In the genomic region with DNA sequence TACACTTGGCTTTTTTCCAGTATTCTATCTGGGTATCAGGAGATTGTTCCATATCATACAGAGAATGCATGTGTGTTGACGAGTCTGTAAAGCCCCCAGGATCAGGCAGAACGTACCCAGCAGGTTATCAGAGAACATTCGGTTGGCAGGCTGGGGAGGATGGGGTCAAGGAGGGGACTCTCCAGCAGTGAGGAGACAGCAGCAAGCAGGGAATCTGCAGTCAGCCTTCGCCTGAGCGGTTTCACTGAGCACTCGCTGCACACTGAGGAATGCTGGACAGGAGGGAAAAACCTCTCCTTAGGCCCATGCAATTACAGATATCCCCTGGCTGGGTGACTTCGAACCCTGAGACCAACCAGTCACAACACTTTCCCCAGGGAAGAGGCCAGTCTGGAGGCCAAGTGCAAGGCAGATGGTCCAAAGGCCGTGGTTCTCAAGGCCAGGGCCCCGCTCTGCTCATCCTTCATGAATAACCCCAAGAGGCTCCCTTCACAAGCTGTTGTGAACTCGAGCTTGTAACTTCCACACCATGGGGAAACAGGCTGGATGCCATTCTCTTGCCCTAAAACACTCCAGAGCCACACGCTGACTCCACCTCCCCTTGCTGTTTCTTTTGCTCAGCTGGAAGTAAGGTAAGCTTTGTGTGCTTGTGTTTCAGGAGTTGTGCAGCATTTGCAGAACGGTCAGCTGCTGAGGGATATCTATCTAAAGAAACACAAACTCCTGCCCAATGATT, we compare ENCODE assay signal across 27 cellular contexts.
A peak's percentile ranks its signal among the peaks of the same experiment; 100 is the strongest.
DNase-seq lines count a peak whose midpoint lies in the region; ATAC-seq, FAIRE-seq and TF ChIP-seq lines count a peak whose summit lies in the region.
"Had no signal": no experiment of that assay in that cellular context is flagged by ENCODE, and none has a peak within 500 bp of the region (broad histone marks: within the 10 kb centered on the region; RNA-seq: fewer than 3 reads in every experiment).

No MANE protein-coding gene starts in this region.

- TF ChIP-seq RAD21 in K562 (CRISPR knock-in tag; conservative IDR thresholded peaks at IDR 0.05 in 1 of 2, IDR thresholded peaks at IDR 0.05 in 1 of 2): no peak

- ATAC-seq in K562: peak; percentile 67
- peak; percentile 44 to 60 (median 58) for ATAC-seq in heart left ventricle
- no peak for ATAC-seq in naive thymus-derived CD8-positive, alpha-beta T cell
- peak; percentile 2 for ATAC-seq in thoracic aorta (ENCODE audit: insufficient number of reproducible peaks, low FRiP score, low read depth)
- no peak for ATAC-seq in HG03565 (IDR thresholded peaks at IDR 0.05; ENCODE audit: unreplicated experiment)
- ATAC-seq: activated naive CD4-positive, alpha-beta T cell treated with anti-CD3 and anti-CD28 coated beads, Interleukin-2, amount 50 U/mL, for 72 hours; body of pancreas; upper lobe of right lung had no signal

- no peaks in the 10 kb centered on the region for H3K9me1 ChIP-seq in K562 (ENCODE audit: control insufficient read depth, insufficient read depth, low read length)

- POLR2A ChIA-PET in K562 (lab: Yijun Ruan, JAX): interaction anchor here (0.8 kb wide), 1 partner anchor 715 kb away, joined by 3 read pairs; no protein-coding TSS in a partner anchor
- POLR2A ChIA-PET in naive thymus-derived CD8-positive, alpha-beta T cell (lab: Charles Lee): interaction anchor here (0.9 to 3.2 kb wide), 2 partner anchors 24 to 60 kb away, joined by 3 to 8 read pairs; a partner anchor contains a TSS

- H3K9me3 ChIP-seq in K562 (replicated peaks; ENCODE audit: control insufficient read depth, insufficient read depth, low read depth, low read length) (no peaks in the 10 kb centered on the region), heart left ventricle (no peaks in the 10 kb centered on the region), thoracic aorta (no peaks in the 10 kb centered on the region)
- H3K9me3 ChIP-seq: body of pancreas, Peyer's patch, prostate gland, spleen, upper lobe of right lung had no signal

- H3K27me3 ChIP-seq in K562 (ENCODE audit: control insufficient read depth in 2 of 2, insufficient read depth in 2 of 2, low read length in 2 of 2): no peaks in the 10 kb centered on the region
- H3K27me3 ChIP-seq in heart left ventricle: no peaks in the 10 kb centered on the region
- H3K27me3 ChIP-seq in thoracic aorta (replicated peaks; ENCODE audit: insufficient read depth): no peaks in the 10 kb centered on the region
- H3K27me3 ChIP-seq: body of pancreas, MG63, Peyer's patch, spleen, upper lobe of right lung had no signal

- H3K36me3 Mint-ChIP-seq in naive thymus-derived CD8-positive, alpha-beta T cell: peaks cover 11 to 52% (median 30%) of the 10 kb centered on the region in 3 donors
- peaks cover 50% of the 10 kb centered on the region for H3K36me3 Mint-ChIP-seq in T-helper 2 cell treated with Interferon-gamma antibody and Interleukin-4, amounts not matched to agents 5 μg/mL and 100 μg/mL, for 36 hours (ENCODE audit: low read depth)

- no TSS peak for BruUV-seq in K562 (replicated peaks; lab: Mats Ljungman, UMichigan)

- H3K4me3 ChIP-seq in K562: no peak overlapping the region
- H3K4me3 ChIP-seq in heart left ventricle: peak overlapping the region in 1 of 12 donors; percentile 15
- H3K4me3 ChIP-seq in thoracic aorta: peak overlapping the region; percentile 31
- H3K4me3 ChIP-seq: body of pancreas, MG63, Peyer's patch, prostate gland, spleen, upper lobe of right lung had no signal

- no peaks in the 10 kb centered on the region for H4K20me1 ChIP-seq in K562 (replicated peaks; ENCODE audit: control insufficient read depth, insufficient read depth, low read length)

- peak overlapping the region; percentile 36 for H3K4me2 ChIP-seq in K562 (ENCODE audit: insufficient read depth, low read length)

- intact Hi-C loops in K562 (cut with micrococcal nuclease) (no loop called here), heart left ventricle (cut with DNase I) (no loop called here)

- no peak for TF ChIP-seq EP300 in K562 (IDR thresholded peaks at IDR 0.05; ENCODE audit: low read length)

- H3K4me1 ChIP-seq in K562 (replicated peaks in 1 of 2; ENCODE audit: control insufficient read depth in 2 of 2, insufficient read depth in 2 of 2, low read length in 2 of 2): peaks cover 8 to 19% of the 10 kb centered on the region in 2 experiments; a peak in 4 of 5 replicates
- H3K4me1 ChIP-seq in heart left ventricle: peaks cover 0 to 39% (median 25%) of the 10 kb centered on the region in 12 donors
- peaks cover 12 to 39% of the 10 kb centered on the region in 2 donors for H3K4me1 ChIP-seq in thoracic aorta (ENCODE audit: control insufficient read depth in 1 of 2, low read depth in 2 of 2)
- H3K4me1 ChIP-seq: body of pancreas, Peyer's patch, prostate gland had no signal

- no peaks in the 10 kb centered on the region for H3K79me2 ChIP-seq in K562 (ENCODE audit: control insufficient read depth, insufficient read depth, low read length)

- in situ Hi-C loops in K562 (cut with MboI): no loop called here

- peak overlapping the region; percentile 64 for H2AFZ ChIP-seq in K562 (ENCODE audit: low read depth, low read length)

- peak in 2 of 4 experiments; percentile 47 to 58 for DNase-seq in K562 (ENCODE audit: extremely low read depth in 1 of 4, low spot score in 3 of 4)
- DNase-seq in heart left ventricle: no peak
- no peak for DNase-seq in naive thymus-derived CD8-positive, alpha-beta T cell
- no peak for DNase-seq in thoracic aorta (ENCODE audit: low spot score)
- DNase-seq in activated T-cell treated with anti-CD3 and anti-CD28 coated beads, Interleukin-2, amount 50 U/mL, for 48 hours: no peak
- no peak for DNase-seq in T-helper 2 cell treated with Interferon-gamma antibody and Interleukin-4, amounts not matched to agents 5 μg/mL and 100 μg/mL, for 36 hours (ENCODE audit: low spot score)
- DNase-seq: activated CD4-positive, alpha-beta T cell treated with anti-CD3 and anti-CD28 coated beads, Interleukin-2, amount 10 ng/mL, durations not matched to agents 24 days and 14 days; body of pancreas; cortex of kidney; GOT3; MG63; NCI-H1417 treated with DMSO at 0.1 percent for 48 hours; NCI-H510A treated with DMSO at 0.1 percent for 48 hours; nephron progenitor cell; NK-92 treated with Interleukin-12 subunit alpha and Interleukin-12 subunit beta, amount 100 ng/mL, for 24 hours; Peyer's patch; spleen; stimulated activated CD4-positive, alpha-beta T cell treated with anti-CD3 and anti-CD28 coated beads, Interleukin-4, amount 100 ng/mL, for 1 hour; T-helper 2 cell; upper lobe of right lung had no signal

- 20% methylated on average over 11 of the region's 12 CpGs for WGBS in K562 (ENCODE audit: insufficient coverage, low coverage, missing lambda C conversion rate)
- 48 to 67% (median 49%) methylated on average over 12 of the region's 12 CpGs for WGBS in heart left ventricle, 4 donors

- no peaks in the 10 kb centered on the region for H3K36me3 ChIP-seq in K562 (ENCODE audit: control insufficient read depth, insufficient read depth, low read length)
- peaks cover 0 to 33% (median 20%) of the 10 kb centered on the region in 9 donors for H3K36me3 ChIP-seq in heart left ventricle
- peaks cover 6% of the 10 kb centered on the region for H3K36me3 ChIP-seq in thoracic aorta
- H3K36me3 ChIP-seq: prostate gland, upper lobe of right lung had no signal

- H3K4me1 Mint-ChIP-seq in naive thymus-derived CD8-positive, alpha-beta T cell: peaks cover 9 to 28% (median 23%) of the 10 kb centered on the region in 4 donors
- H3K4me1 Mint-ChIP-seq in T-helper 2 cell treated with Interferon-gamma antibody and Interleukin-4, amounts not matched to agents 5 μg/mL and 100 μg/mL, for 36 hours (ENCODE audit: low read depth): peaks cover 18% of the 10 kb centered on the region

- TF ChIP-seq CTCF in K562 (IDR thresholded peaks at IDR 0.05 in 2 of 3, conservative IDR thresholded peaks at IDR 0.05 in 1 of 3; ENCODE audit: insufficient read depth in 2 of 3, low read depth in 1 of 3, low read length in 3 of 3) (no peak), heart left ventricle (IDR thresholded peaks at IDR 0.05) (no peak), thoracic aorta (IDR thresholded peaks at IDR 0.05) (no peak)

- H3K27ac ChIP-seq in K562 (ENCODE audit: extremely low read depth, low read depth, low read length) (no peak overlapping the region), heart left ventricle (peak overlapping the region in 10 of 12 donors; percentile 23 to 44 (median 32)), thoracic aorta (peak overlapping the region; percentile 53 to 58)
- H3K27ac ChIP-seq: body of pancreas, C4-2B, prostate gland, spleen, upper lobe of right lung, VCaP had no signal

- peak; percentile 49 for FAIRE-seq in K562 (lab: Jason Lieb, UNC)

- peaks cover 0 to 3% (median 0%) of the 10 kb centered on the region in 9 donors for H3K9me3 Mint-ChIP-seq in naive thymus-derived CD8-positive, alpha-beta T cell
- H3K9me3 Mint-ChIP-seq in T-helper 2 cell treated with Interferon-gamma antibody and Interleukin-4, amounts not matched to agents 5 μg/mL and 100 μg/mL, for 36 hours: no peaks in the 10 kb centered on the region
- H3K9me3 Mint-ChIP-seq: activated CD4-positive, alpha-beta T cell treated with anti-CD3 and anti-CD28 coated beads, Interleukin-2, amount 10 ng/mL, durations not matched to agents 24 days and 14 days; activated naive CD4-positive, alpha-beta T cell treated with anti-CD3 and anti-CD28 coated beads, Interleukin-2, amount 50 U/mL, for 72 hours; activated T-helper 1 cell treated with anti-CD3 and anti-CD28 coated beads, Interleukin-12 subunit alpha, Interleukin-12 subunit beta, Interleukin-2, Interleukin-4 antibody, amounts not matched to agents 30 ng/mL and 10 ng/mL and 1 ng/mL, durations not matched to agents 14 hours and 24 hours and 36 hours; nephron progenitor cell; stimulated activated naive CD8-positive, alpha-beta T cell treated with anti-CD3 and anti-CD28 coated beads, Interleukin-15, Interleukin-2, amounts not matched to agents 100 ng/mL and 50 ng/mL, for 24 hours had no signal

- CTCF ChIA-PET in K562 (lab: Yijun Ruan, JAX; ENCODE audit: low intra/inter-chr PET ratio): no interaction called here

- peak overlapping the region in 8 of 10 donors; percentile 1 to 91 (median 52) for H3K27ac Mint-ChIP-seq in naive thymus-derived CD8-positive, alpha-beta T cell
- no peak overlapping the region for H3K27ac Mint-ChIP-seq in T-helper 2 cell treated with Interferon-gamma antibody and Interleukin-4, amounts not matched to agents 5 μg/mL and 100 μg/mL, for 36 hours
- H3K27ac Mint-ChIP-seq: activated CD4-positive, alpha-beta T cell treated with anti-CD3 and anti-CD28 coated beads, Interleukin-2, amount 10 ng/mL, durations not matched to agents 24 days and 14 days; activated T-helper 1 cell treated with anti-CD3 and anti-CD28 coated beads, Interleukin-12 subunit alpha, Interleukin-12 subunit beta, Interleukin-2, Interleukin-4 antibody, amounts not matched to agents 30 ng/mL and 10 ng/mL and 1 ng/mL, durations not matched to agents 14 hours and 24 hours and 36 hours; nephron progenitor cell; stimulated activated naive CD8-positive, alpha-beta T cell treated with anti-CD3 and anti-CD28 coated beads, Interleukin-15, Interleukin-2, amounts not matched to agents 100 ng/mL and 50 ng/mL, for 24 hours had no signal

- H3K27me3 Mint-ChIP-seq in naive thymus-derived CD8-positive, alpha-beta T cell: no peaks in the 10 kb centered on the region
- H3K27me3 Mint-ChIP-seq in T-helper 2 cell treated with Interferon-gamma antibody and Interleukin-4, amounts not matched to agents 5 μg/mL and 100 μg/mL, for 36 hours (ENCODE audit: low read depth): no peaks in the 10 kb centered on the region
- H3K27me3 Mint-ChIP-seq: activated CD4-positive, alpha-beta T cell treated with anti-CD3 and anti-CD28 coated beads, Interleukin-2, amount 10 ng/mL, durations not matched to agents 24 days and 14 days; stimulated activated naive CD8-positive, alpha-beta T cell treated with anti-CD3 and anti-CD28 coated beads, Interleukin-15, Interleukin-2, amounts not matched to agents 100 ng/mL and 50 ng/mL, for 24 hours had no signal

- TF ChIP-seq POLR2A in K562 (conservative IDR thresholded peaks at IDR 0.05) (no peak), heart left ventricle (IDR thresholded peaks at IDR 0.05) (no peak)

- H3K9ac ChIP-seq in K562 (ENCODE audit: insufficient read depth in 1 of 2, low read depth in 2 of 2, low read length in 2 of 2): peak overlapping the region; percentile 7 to 75; a peak in 2 of 4 replicates

- H3K4me3 Mint-ChIP-seq in naive thymus-derived CD8-positive, alpha-beta T cell: no peak overlapping the region
- H3K4me3 Mint-ChIP-seq in T-helper 2 cell treated with Interferon-gamma antibody and Interleukin-4, amounts not matched to agents 5 μg/mL and 100 μg/mL, for 36 hours: no peak overlapping the region
- H3K4me3 Mint-ChIP-seq: activated CD4-positive, alpha-beta T cell treated with anti-CD3 and anti-CD28 coated beads, Interleukin-2, amount 10 ng/mL, durations not matched to agents 24 days and 14 days; activated T-helper 1 cell treated with anti-CD3 and anti-CD28 coated beads, Interleukin-12 subunit alpha, Interleukin-12 subunit beta, Interleukin-2, Interleukin-4 antibody, amounts not matched to agents 30 ng/mL and 10 ng/mL and 1 ng/mL, durations not matched to agents 14 hours and 24 hours and 36 hours; nephron progenitor cell; stimulated activated naive CD8-positive, alpha-beta T cell treated with anti-CD3 and anti-CD28 coated beads, Interleukin-15, Interleukin-2, amounts not matched to agents 100 ng/mL and 50 ng/mL, for 24 hours had no signal

Comparison
In these comparisons a context has a peak if more than half of its experiments do, and no peak if none do; other contexts are left out.
1. ATAC-seq: peak in K562 (single experiment), heart left ventricle (4 of 4) and thoracic aorta (single experiment); none in naive thymus-derived CD8-positive, alpha-beta T cell (0 of 2) and HG03565 (single experiment).